ENCODE assay signal across 1 cellular context in the genomic region with DNA sequence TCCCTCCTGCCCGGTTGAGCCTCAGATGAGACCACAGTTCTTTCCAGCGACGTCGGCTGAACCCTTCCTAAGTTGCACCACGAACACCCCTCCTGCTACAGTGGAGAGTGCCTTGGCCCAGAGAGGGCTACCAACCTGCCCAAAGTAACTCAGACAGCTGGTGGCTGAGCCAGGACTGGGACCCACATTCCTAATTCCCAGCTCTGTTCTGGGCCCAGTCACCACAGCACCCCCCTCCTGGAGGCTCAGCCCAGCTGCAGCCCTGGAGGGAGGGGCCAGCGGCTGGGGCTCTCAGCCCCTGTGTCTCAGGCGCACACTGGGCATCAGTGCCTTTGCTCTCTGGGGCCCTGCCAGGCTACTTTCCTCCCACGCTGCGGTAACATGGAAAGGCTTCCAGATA.
TF ChIP-seq lines count a peak whose summit lies in the region.

No MANE protein-coding gene starts in this region.

TF ChIP-seq in K562, 482 proteins besides CTCF, POLR2A, EP300 and RAD21:
- TF ChIP-seq NBN (IDR thresholded peaks at IDR 0.05; ENCODE audit: low read depth) (no peak), HCFC1 (IDR thresholded peaks at IDR 0.05; ENCODE audit: low read depth, low read length) (no peak)
- TF ChIP-seq, protein P1, sequence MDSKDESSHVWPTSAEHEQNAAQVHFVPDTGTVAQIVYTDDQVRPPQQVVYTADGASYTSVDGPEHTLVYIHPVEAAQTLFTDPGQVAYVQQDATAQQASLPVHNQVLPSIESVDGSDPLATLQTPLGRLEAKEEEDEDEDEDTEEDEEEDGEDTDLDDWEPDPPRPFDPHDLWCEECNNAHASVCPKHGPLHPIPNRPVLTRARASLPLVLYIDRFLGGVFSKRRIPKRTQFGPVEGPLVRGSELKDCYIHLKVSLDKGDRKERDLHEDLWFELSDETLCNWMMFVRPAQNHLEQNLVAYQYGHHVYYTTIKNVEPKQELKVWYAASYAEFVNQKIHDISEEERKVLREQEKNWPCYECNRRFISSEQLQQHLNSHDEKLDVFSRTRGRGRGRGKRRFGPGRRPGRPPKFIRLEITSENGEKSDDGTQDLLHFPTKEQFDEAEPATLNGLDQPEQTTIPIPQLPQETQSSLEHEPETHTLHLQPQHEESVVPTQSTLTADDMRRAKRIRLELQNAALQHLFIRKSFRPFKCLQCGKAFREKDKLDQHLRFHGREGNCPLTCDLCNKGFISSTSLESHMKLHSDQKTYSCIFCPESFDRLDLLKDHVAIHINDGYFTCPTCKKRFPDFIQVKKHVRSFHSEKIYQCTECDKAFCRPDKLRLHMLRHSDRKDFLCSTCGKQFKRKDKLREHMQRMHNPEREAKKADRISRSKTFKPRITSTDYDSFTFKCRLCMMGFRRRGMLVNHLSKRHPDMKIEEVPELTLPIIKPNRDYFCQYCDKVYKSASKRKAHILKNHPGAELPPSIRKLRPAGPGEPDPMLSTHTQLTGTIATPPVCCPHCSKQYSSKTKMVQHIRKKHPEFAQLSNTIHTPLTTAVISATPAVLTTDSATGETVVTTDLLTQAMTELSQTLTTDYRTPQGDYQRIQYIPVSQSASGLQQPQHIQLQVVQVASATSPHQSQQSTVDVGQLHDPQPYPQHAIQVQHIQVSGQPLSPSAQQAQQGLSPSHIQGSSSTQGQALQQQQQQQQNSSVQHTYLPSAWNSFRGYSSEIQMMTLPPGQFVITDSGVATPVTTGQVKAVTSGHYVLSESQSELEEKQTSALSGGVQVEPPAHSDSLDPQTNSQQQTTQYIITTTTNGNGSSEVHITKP (IDR thresholded peaks at IDR 0.05; ENCODE audit: partially characterized antibody), result peak; percentile 13
